Comparison of ENCODE assay signal across 16 cellular contexts in the genomic region with DNA sequence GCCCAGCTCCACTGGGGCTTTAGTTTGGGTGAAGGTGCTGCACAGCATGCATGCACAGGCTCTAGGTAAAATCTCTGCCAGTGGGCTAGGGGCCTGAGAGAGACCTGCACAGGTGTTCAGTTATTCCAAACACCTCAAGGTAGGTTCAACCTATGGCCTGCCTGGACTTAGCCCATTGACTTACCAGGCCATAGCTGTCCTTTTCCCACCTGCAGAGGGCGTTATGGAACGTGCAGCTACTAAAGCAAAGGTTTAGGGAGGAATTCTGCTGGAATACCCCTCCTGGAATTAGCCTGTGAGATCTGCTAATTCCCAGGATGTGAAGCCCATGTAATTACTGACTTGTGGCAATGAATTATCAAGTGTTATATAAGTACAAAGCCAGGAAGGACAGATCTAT. TPM values are rescaled to one million over a fixed set of nuclear protein-coding genes. Genes with fewer than 3 reads are reported as not detected.
DNase-seq lines count a peak whose midpoint lies in the region; ATAC-seq and TF ChIP-seq lines count a peak whose summit lies in the region.
"Had no signal": no experiment of that assay in that cellular context is flagged by ENCODE, and none has a peak within 500 bp of the region (broad histone marks: within the 10 kb centered on the region; RNA-seq: fewer than 3 reads in every experiment).

No MANE protein-coding gene starts in this region.

- peaks cover 0 to 15% (median 0%) of the 10 kb centered on the region in 5 experiments for H3K9me3 Mint-ChIP-seq in brain

- H3K79me2 ChIP-seq in DOHH2 (ENCODE audit: control insufficient read depth, low read length), result no peaks in the 10 kb centered on the region
- H3K79me2 ChIP-seq in GM23248 (ENCODE audit: insufficient read depth), result no peaks in the 10 kb centered on the region

- no peaks in the 10 kb centered on the region for H3F3A ChIP-seq in DOHH2 (ENCODE audit: control insufficient read depth, insufficient read depth)
- H3F3A ChIP-seq in GM23248 (ENCODE audit: insufficient read depth), result no peaks in the 10 kb centered on the region

- H3K36me3 Mint-ChIP-seq in brain, result no peaks in the 10 kb centered on the region
- H3K36me3 Mint-ChIP-seq: activated naive CD4-positive, alpha-beta T cell treated with anti-CD3 and anti-CD28 coated beads, Interleukin-2, amount 50 U/mL, for 24 hours; T-cell had no signal

- H3K4me1 ChIP-seq in DOHH2 (ENCODE audit: control insufficient read depth, low read length), result peaks cover 8% of the 10 kb centered on the region
- no peaks in the 10 kb centered on the region for H3K4me1 ChIP-seq in GM23248 (ENCODE audit: insufficient read depth)

- peaks cover 66% of the 10 kb centered on the region for H3K27me3 Mint-ChIP-seq in brain

- H4K20me1 ChIP-seq in DOHH2 (ENCODE audit: control insufficient read depth, insufficient read depth, low read depth, low read length), result no peaks in the 10 kb centered on the region
- no peaks in the 10 kb centered on the region for H4K20me1 ChIP-seq in GM23248 (ENCODE audit: insufficient read depth)

- DNase-seq in HL-60 (ENCODE audit: low read depth in 1 of 2, low spot score in 1 of 2) (no peak), kidney tubule cell (ENCODE audit: low spot score) (peak; percentile 34), GM23248 (no peak)
- DNase-seq: activated CD4-positive, alpha-beta T cell treated with anti-CD3 and anti-CD28 coated beads, Interleukin-2, amount 50 U/mL, for 4 hours; mesenchymal stem cell; stimulated activated CD4-positive, alpha-beta T cell treated with anti-CD3 and anti-CD28 coated beads, Interleukin-4, amount 100 ng/mL, for 4 hours; stomach; T-cell had no signal

- no peak overlapping the region for H3K4me2 ChIP-seq in DOHH2 (ENCODE audit: low read length)
- no peak overlapping the region for H3K4me2 ChIP-seq in GM23248 (ENCODE audit: unreplicated experiment)

- H3K9ac ChIP-seq in GM23248, result no peak overlapping the region

- H3K27me3 ChIP-seq in DOHH2 (ENCODE audit: control insufficient read depth, low read length), result peaks cover 3% of the 10 kb centered on the region; the same call in 1 of the 2 replicates
- H3K27me3 ChIP-seq in HL-60 (ENCODE audit: insufficient read depth, poor library complexity, severe bottlenecking), result peaks cover 55% of the 10 kb centered on the region
- H3K27me3 ChIP-seq in GM23248 (replicated peaks; ENCODE audit: insufficient read depth), result peaks cover 35% of the 10 kb centered on the region

- ATAC-seq in HG02870 (IDR thresholded peaks at IDR 0.05; ENCODE audit: unreplicated experiment) (no peak), GM18873 (IDR thresholded peaks at IDR 0.05; ENCODE audit: low FRiP score, unreplicated experiment) (no peak), GM21737 (IDR thresholded peaks at IDR 0.05; ENCODE audit: unreplicated experiment) (no peak)
- ATAC-seq: T-cell had no signal

- H3K9me3 ChIP-seq in DOHH2 (ENCODE audit: control insufficient read depth, insufficient read depth, low read length) (peaks cover 13% of the 10 kb centered on the region; the same call in 1 of the 2 replicates), GM23248 (ENCODE audit: low read depth) (no peaks in the 10 kb centered on the region)
- H3K9me3 ChIP-seq: prostate gland had no signal

- peak overlapping the region in 3 of 5 experiments; percentile 72 to 85 (median 78) for H3K4me3 Mint-ChIP-seq in brain
- H3K4me3 Mint-ChIP-seq: activated naive CD4-positive, alpha-beta T cell treated with anti-CD3 and anti-CD28 coated beads, Interleukin-2, amount 50 U/mL, for 24 hours; T-cell had no signal

- in situ Hi-C loops in GM23248 (cut with MboI), result no loop called here

- 14 to 24% methylated on average over 2 of the region's 2 CpGs for WGBS in GM23248 (ENCODE audit: low coverage in 1 of 2, low lambda C conversion rate in 2 of 2, missing lambda C conversion rate in 2 of 2), 2 experiments

- no peak overlapping the region for H2AFZ ChIP-seq in GM23248

- peaks cover 9% of the 10 kb centered on the region for H3K4me1 Mint-ChIP-seq in brain

- H3K27ac ChIP-seq in DOHH2 (ENCODE audit: low read depth, low read length) (no peak overlapping the region), HL-60 (replicated peaks) (no peak overlapping the region), GM23248 (no peak overlapping the region)
- H3K27ac ChIP-seq: prostate gland, stomach had no signal

- TF ChIP-seq CTCF in DOHH2 (IDR thresholded peaks at IDR 0.05; ENCODE audit: low read depth, low read length, poor library complexity, severe bottlenecking) (peak; percentile 48), HL-60 (IDR thresholded peaks at IDR 0.05; ENCODE audit: insufficient read depth, low read length) (peak; percentile 6), brain (conservative IDR thresholded peaks at IDR 0.05) (peak; percentile 10 to 56)

- no peaks in the 10 kb centered on the region for H3K36me3 ChIP-seq in DOHH2 (ENCODE audit: control insufficient read depth, low read length)
- no peaks in the 10 kb centered on the region for H3K36me3 ChIP-seq in GM23248 (ENCODE audit: low read depth)
- H3K36me3 ChIP-seq: prostate gland, stomach had no signal

- H3K27ac Mint-ChIP-seq in brain, result no peak overlapping the region
- H3K27ac Mint-ChIP-seq: activated naive CD4-positive, alpha-beta T cell treated with anti-CD3 and anti-CD28 coated beads, Interleukin-2, amount 50 U/mL, for 24 hours; T-cell had no signal

- H3K9me2 ChIP-seq in DOHH2 (replicated peaks; ENCODE audit: control insufficient read depth, low read length) (no peaks in the 10 kb centered on the region; the same call in 1 of the 2 replicates), GM23248 (ENCODE audit: insufficient read depth) (no peaks in the 10 kb centered on the region)

- H3K4me3 ChIP-seq in DOHH2 (ENCODE audit: low read length) (no peak overlapping the region), HL-60 (replicated peaks; ENCODE audit: insufficient read depth, low read length) (no peak overlapping the region), GM23248 (no peak overlapping the region)
- H3K4me3 ChIP-seq: prostate gland, stomach had no signal

RNA-seq across cellular contexts. Expression of gene VWC2, which starts 3.6 kb away (rescaled TPM):
- 0.15 TPM for polyA plus RNA-seq in brain (ENCODE audit: insufficient read depth, low read depth, low replicate concordance)
- total RNA-seq in GM23248 (2014; rRNA removed; shearing (Covaris generic)), result not detected in 2 replicates
- polyA plus RNA-seq in GM23248 (2016; fragmentation: Nextera tagmentation; extraction: Ambion mirVana), result not detected in 2 replicates
- total RNA-seq: dermis microvascular lymphatic vessel endothelial cell, T-cell had no signal
